Comparison of ENCODE assay signal across 19 cellular contexts in genomic region chr3:31384117-31384516, GRCh38.
DNase-seq lines count a peak whose midpoint lies in the region; ATAC-seq, FAIRE-seq and TF ChIP-seq lines count a peak whose summit lies in the region.
"Had no signal": no experiment of that assay in that cellular context is flagged by ENCODE, and none has a peak within 500 bp of the region (broad histone marks: within the 10 kb centered on the region; RNA-seq: fewer than 3 reads in every experiment).

No MANE protein-coding gene starts in this region.

- DNase-seq in EL (peak; percentile 9), PC-3 (no peak), astrocyte of the spinal cord (ENCODE audit: low read depth, low spot score) (peak; percentile 38), endothelial cell of umbilical vein (ENCODE audit: low read depth, low spot score) (peak; percentile 54), SIG-M5 (lab: John Stamatoyannopoulos, UW) (no peak), activated gamma-delta T cell (lab: John Stamatoyannopoulos, UW) (no peak)
- DNase-seq: Calu3; CD8-positive, alpha-beta T cell; DMS79 treated with DMSO at 0.1 percent for 48 hours; GDM1; H9; IMR-90 had no signal

- 0 out of 2 replicates have a peak, but pooled peaks cover 5% of the 10 kb centered on the region for H3K4me1 ChIP-seq in PC-3 (ENCODE audit: insufficient read depth, low read length)
- peaks cover 4% of the 10 kb centered on the region for H3K4me1 ChIP-seq in endothelial cell of umbilical vein (ENCODE audit: control insufficient read depth, extremely low read depth, insufficient read depth, low read length)
- H3K4me1 ChIP-seq: BLaER1 treated with 17β-estradiol and CSF1 and Interleukin-3, amounts not matched to agents 10 nM and 100 nM had no signal

- H3K9me2 ChIP-seq in PC-3 (replicated peaks; ENCODE audit: low read length), result no peaks in the 10 kb centered on the region

- no TSS peak for BruUV-seq in PC-3 (replicated peaks; lab: Mats Ljungman, UMichigan)
- no TSS peak for BruUV-seq in endothelial cell of umbilical vein (replicated peaks; lab: Mats Ljungman, UMichigan)

- no peak for TF ChIP-seq CTCF in PC-3 (conservative IDR thresholded peaks at IDR 0.05; ENCODE audit: low read depth, low read length)
- no peak for TF ChIP-seq CTCF in astrocyte of the spinal cord (IDR thresholded peaks at IDR 0.05; ENCODE audit: low read depth, low read length)
- no peak for TF ChIP-seq CTCF in endothelial cell of umbilical vein (IDR thresholded peaks at IDR 0.05; ENCODE audit: extremely low read depth in 1 of 2, insufficient read depth in 1 of 2, low read depth in 1 of 2, low read length in 2 of 2)

- H3K27ac ChIP-seq in PC-3 (ENCODE audit: low read length), result no peak overlapping the region
- H3K27ac ChIP-seq in endothelial cell of umbilical vein (ENCODE audit: insufficient read depth, low read depth, low read length), result no peak overlapping the region
- H3K27ac ChIP-seq: BLaER1 treated with 17β-estradiol and CSF1 and Interleukin-3, amounts not matched to agents 10 nM and 100 nM had no signal

- in situ Hi-C loops in astrocyte of the spinal cord (cut with HindIII; ENCODE audit: low sequenced_read_pairs), result no loop called here

- ATAC-seq in PC-3 (no peak), HG03354 (IDR thresholded peaks at IDR 0.05; ENCODE audit: poor library complexity, severe bottlenecking, unreplicated experiment) (no peak), HG02571 (IDR thresholded peaks at IDR 0.05; ENCODE audit: unreplicated experiment) (no peak)
- ATAC-seq: CD8-positive, alpha-beta T cell; K562 had no signal

- no peaks in the 10 kb centered on the region for H3K79me2 ChIP-seq in PC-3 (ENCODE audit: low read length)
- H3K79me2 ChIP-seq in endothelial cell of umbilical vein (ENCODE audit: control insufficient read depth, insufficient read depth, low read length), result no peaks in the 10 kb centered on the region

- H3K9me3 ChIP-seq in PC-3 (ENCODE audit: low read length) (no peaks in the 10 kb centered on the region), endothelial cell of umbilical vein (replicated peaks; ENCODE audit: control insufficient read depth, insufficient read depth, low read length) (no peaks in the 10 kb centered on the region)

- H3K4me3 ChIP-seq in PC-3 (ENCODE audit: low read length) (no peak overlapping the region), astrocyte of the spinal cord (ENCODE audit: low read depth, low read length) (no peak overlapping the region), endothelial cell of umbilical vein (replicated peaks in 1 of 3; ENCODE audit: insufficient read depth in 1 of 3, low read depth in 1 of 3, low read length in 3 of 3) (no peak overlapping the region)
- H3K4me3 ChIP-seq: BLaER1 treated with 17β-estradiol and CSF1 and Interleukin-3, amounts not matched to agents 10 nM and 100 nM; K562 had no signal

- CTCF ChIA-PET in PC-3 (lab: Charles Lee), result no interaction called here
- CTCF ChIA-PET in endothelial cell of umbilical vein (lab: Charles Lee), result interaction anchor here (0.7 to 1.6 kb wide), 3 partner anchors 9 to 31 kb away, joined by 3 to 7 read pairs (median 4); no protein-coding TSS in a partner anchor

- TF ChIP-seq POLR2A in endothelial cell of umbilical vein (IDR thresholded peaks at IDR 0.05; ENCODE audit: low read depth, low read length), result no peak

- H3K27me3 ChIP-seq in PC-3 (ENCODE audit: low read length), result no peaks in the 10 kb centered on the region
- no peaks in the 10 kb centered on the region for H3K27me3 ChIP-seq in endothelial cell of umbilical vein (ENCODE audit: control insufficient read depth in 2 of 2, insufficient read depth in 2 of 2, low read length in 2 of 2)
- H3K27me3 ChIP-seq: BLaER1 treated with 17β-estradiol and CSF1 and Interleukin-3, amounts not matched to agents 10 nM and 100 nM had no signal

- intact Hi-C loops in PC-3 (cut with micrococcal nuclease), result no loop called here
- intact Hi-C loops in endothelial cell of umbilical vein (cut with micrococcal nuclease), result no loop called here

- POLR2A ChIA-PET in PC-3 (lab: Charles Lee; ENCODE audit: unreplicated experiment), result no interaction called here
- POLR2A ChIA-PET in endothelial cell of umbilical vein (lab: Charles Lee), result no interaction called here

- H4K20me1 ChIP-seq in PC-3 (ENCODE audit: low read length), result no peaks in the 10 kb centered on the region
- no peaks in the 10 kb centered on the region for H4K20me1 ChIP-seq in endothelial cell of umbilical vein (replicated peaks; ENCODE audit: control insufficient read depth, extremely low read depth, insufficient read depth, low read length)
- H4K20me1 ChIP-seq: BLaER1 treated with 17β-estradiol and CSF1 and Interleukin-3, amounts not matched to agents 10 nM and 100 nM had no signal

- no peaks in the 10 kb centered on the region for H3F3A ChIP-seq in PC-3 (ENCODE audit: low read length, unreplicated experiment)

- H2AFZ ChIP-seq in PC-3 (ENCODE audit: low read length), result peak overlapping the region; percentile 23; the same call in 1 of the 2 replicates
- H2AFZ ChIP-seq in endothelial cell of umbilical vein (ENCODE audit: low read depth, low read length), result no peak overlapping the region

- dilution Hi-C loops in endothelial cell of umbilical vein (cut with MboI; ENCODE audit: extremely low pct_ligation_motif_present, low sequenced_read_pairs), result no loop called here

- H3K9ac ChIP-seq in PC-3 (ENCODE audit: low read length), result no peak overlapping the region
- no peak overlapping the region for H3K9ac ChIP-seq in endothelial cell of umbilical vein (replicated peaks; ENCODE audit: extremely low read depth, insufficient read depth, low read length)
- H3K9ac ChIP-seq: BLaER1 treated with 17β-estradiol and CSF1 and Interleukin-3, amounts not matched to agents 10 nM and 100 nM had no signal

- no peak for FAIRE-seq in endothelial cell of umbilical vein (lab: Jason Lieb, UNC)
- FAIRE-seq: GM12892, H1, HTR-8/SVneo, K562 had no signal

- no peaks in the 10 kb centered on the region for H3K9me1 ChIP-seq in endothelial cell of umbilical vein (replicated peaks; ENCODE audit: control insufficient read depth, extremely low read depth, insufficient read depth, low read length)

- H3K36me3 ChIP-seq in PC-3 (ENCODE audit: low read depth, low read length) (no peaks in the 10 kb centered on the region), endothelial cell of umbilical vein (ENCODE audit: control insufficient read depth in 2 of 2, extremely low read depth in 1 of 2, insufficient read depth in 2 of 2, low read length in 2 of 2) (no peaks in the 10 kb centered on the region)
- H3K36me3 ChIP-seq: BLaER1 treated with 17β-estradiol and CSF1 and Interleukin-3, amounts not matched to agents 10 nM and 100 nM had no signal

- H3K4me2 ChIP-seq in PC-3 (ENCODE audit: low read length), result no peak overlapping the region
- H3K4me2 ChIP-seq in endothelial cell of umbilical vein (ENCODE audit: insufficient read depth, low read length), result no peak overlapping the region
- H3K4me2 ChIP-seq: BLaER1 treated with 17β-estradiol and CSF1 and Interleukin-3, amounts not matched to agents 10 nM and 100 nM had no signal

TF ChIP-seq in endothelial cell of umbilical vein, 7 proteins besides CTCF, POLR2A, EP300 and RAD21:
- no peak for TF ChIP-seq JUN (IDR thresholded peaks at IDR 0.05; ENCODE audit: borderline replicate concordance, insufficient read depth, insufficient read length, low read depth)
- TF ChIP-seq GATA2 (IDR thresholded peaks at IDR 0.05; ENCODE audit: insufficient read depth, insufficient read length, low read depth, low read length), result peak; percentile 86
- TF ChIP-seq MYC (IDR thresholded peaks at IDR 0.05; ENCODE audit: low read depth, low read length), result no peak
- TF ChIP-seq FOS (IDR thresholded peaks at IDR 0.05; ENCODE audit: borderline replicate concordance, insufficient read depth, low read length), result peak; percentile 23
- TF ChIP-seq, protein P1, sequence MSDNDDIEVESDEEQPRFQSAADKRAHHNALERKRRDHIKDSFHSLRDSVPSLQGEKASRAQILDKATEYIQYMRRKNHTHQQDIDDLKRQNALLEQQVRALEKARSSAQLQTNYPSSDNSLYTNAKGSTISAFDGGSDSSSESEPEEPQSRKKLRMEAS (IDR thresholded peaks at IDR 0.05; ENCODE audit: insufficient read depth, insufficient read length), result no peak
- TF ChIP-seq EZH2 (IDR thresholded peaks at IDR 0.05; ENCODE audit: borderline replicate concordance, low read depth, low read length, severe bottlenecking), result no peak
- TF ChIP-seq POLR2AphosphoS5 (IDR thresholded peaks at IDR 0.05; ENCODE audit: insufficient read depth, low read depth, low read length), result no peak
TF ChIP-seq in endothelial cell of umbilical vein: peak in this region for 2.

Comparison
In these comparisons a context has a peak if more than half of its experiments do, and no peak if none do; other contexts are left out.
1. DNase-seq: peak in EL (single experiment), astrocyte of the spinal cord (single experiment) and endothelial cell of umbilical vein (single experiment); none in PC-3 (single experiment), SIG-M5 (single experiment) and activated gamma-delta T cell (single experiment).